16 cellular contexts compared by ENCODE assay signal in genomic region chr18:26435415-26436095, GRCh38.
"Had no signal": no experiment of that assay in that cellular context is flagged by ENCODE, and none has a peak within 500 bp of the region (broad histone marks: within the 10 kb centered on the region; RNA-seq: fewer than 3 reads in every experiment).

No MANE protein-coding gene starts in this region.

- H3K4me3 ChIP-seq: dorsolateral prefrontal cortex, lower lobe of right lung, psoas muscle had no signal

- H3K9me3 Mint-ChIP-seq: activated T-cell treated with anti-CD3 and anti-CD28 coated beads, Interleukin-2, amount 50 U/mL, for 24 hours had no signal

- H3K4me1 Mint-ChIP-seq: activated CD8-positive, alpha-beta memory T cell treated with anti-CD3 and anti-CD28 coated beads, Interleukin-2, amount 10 ng/mL, durations not matched to agents 7 days and 5 days; naive thymus-derived CD8-positive, alpha-beta T cell had no signal

- H3K27me3 ChIP-seq: dorsolateral prefrontal cortex, foreskin keratinocyte had no signal

- H3K4me1 ChIP-seq: lower lobe of right lung, psoas muscle had no signal

- FAIRE-seq: kidney had no signal

- H3K4me3 Mint-ChIP-seq: activated CD8-positive, alpha-beta memory T cell treated with anti-CD3 and anti-CD28 coated beads, Interleukin-2, amount 10 ng/mL, durations not matched to agents 7 days and 5 days; activated naive CD8-positive, alpha-beta T cell; activated T-cell treated with anti-CD3 and anti-CD28 coated beads, Interleukin-2, amount 50 U/mL, for 24 hours; naive thymus-derived CD8-positive, alpha-beta T cell had no signal

- H3K36me3 ChIP-seq: lower lobe of right lung had no signal

- H3K27ac Mint-ChIP-seq: activated CD8-positive, alpha-beta memory T cell treated with anti-CD3 and anti-CD28 coated beads, Interleukin-2, amount 10 ng/mL, durations not matched to agents 7 days and 5 days; activated naive CD8-positive, alpha-beta T cell; activated T-cell treated with anti-CD3 and anti-CD28 coated beads, Interleukin-2, amount 50 U/mL, for 24 hours had no signal

- H3K36me3 Mint-ChIP-seq: activated CD8-positive, alpha-beta memory T cell treated with anti-CD3 and anti-CD28 coated beads, Interleukin-2, amount 10 ng/mL, durations not matched to agents 7 days and 5 days; activated naive CD8-positive, alpha-beta T cell had no signal

- H3K27ac ChIP-seq: dorsolateral prefrontal cortex, foreskin keratinocyte, lower lobe of right lung, psoas muscle had no signal

- DNase-seq: activated CD4-positive, alpha-beta T cell treated with anti-CD3 and anti-CD28 coated beads, Interleukin-2, amount 50 U/mL, for 48 hours; activated CD4-positive, CD25-positive, alpha-beta regulatory T cell treated with anti-CD3 and anti-CD28 coated beads, Interleukin-2, amount 50 U/mL, for 72 hours; activated CD8-positive, alpha-beta memory T cell treated with anti-CD3 and anti-CD28 coated beads, Interleukin-2, amount 10 ng/mL, durations not matched to agents 7 days and 5 days; activated effector memory CD4-positive, alpha-beta T cell treated with anti-CD3 and anti-CD28 coated beads, Interleukin-2, amount 50 U/mL, for 16 hours; activated T-cell treated with anti-CD3 and anti-CD28 coated beads, Interleukin-2, amount 50 U/mL, for 24 hours; dorsolateral prefrontal cortex; kidney; lower lobe of right lung; naive thymus-derived CD8-positive, alpha-beta T cell; occipital lobe; psoas muscle; stimulated activated CD4-positive, alpha-beta T cell treated with anti-CD3 and anti-CD28 coated beads, Interleukin-12 subunit alpha, Interleukin-12 subunit beta, amount 100 ng/mL, for 4 hours; stimulated activated CD4-positive, alpha-beta T cell treated with anti-CD3 and anti-CD28 coated beads, Interleukin-2, amount 100 ng/mL, for 48 hours; stimulated activated naive CD4-positive, alpha-beta T cell treated with Interleukin-2 at 50 U/mL for 16 hours had no signal

- H3K9me3 ChIP-seq: lower lobe of right lung, psoas muscle had no signal
